In the genomic region with DNA sequence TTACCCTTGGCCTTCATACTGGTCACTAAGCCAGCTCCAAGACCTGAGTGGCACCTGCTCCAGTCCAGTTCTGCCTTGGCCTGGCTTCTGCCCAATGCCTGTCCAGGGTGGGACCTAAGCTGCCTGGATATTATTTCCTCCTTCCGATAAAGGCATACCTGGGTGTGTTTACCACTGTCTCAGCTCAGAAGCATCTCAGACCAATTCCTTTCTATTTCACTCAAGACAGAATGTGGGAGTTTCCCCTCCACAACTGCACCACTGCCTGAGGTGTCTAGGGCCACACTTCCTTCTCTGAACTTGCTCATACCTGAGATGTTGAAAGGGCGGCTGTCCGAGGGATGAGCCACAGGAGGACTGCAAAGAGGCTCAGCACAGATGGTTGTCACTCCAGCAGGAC, we compare ENCODE assay signal across 1 cellular context.
A peak's percentile ranks its signal among the peaks of the same experiment; 100 is the strongest.
TF ChIP-seq lines count a peak whose summit lies in the region.

No MANE protein-coding gene starts in this region.

TF ChIP-seq in GM12878, 131 proteins besides CTCF, POLR2A, EP300 and RAD21:
- TF ChIP-seq TARDBP (IDR thresholded peaks at IDR 0.05; ENCODE audit: borderline replicate concordance) (no peak), RUNX3 (IDR thresholded peaks at IDR 0.05; ENCODE audit: low read length) (peak; percentile 41), SPI1 (IDR thresholded peaks at IDR 0.05; ENCODE audit: borderline replicate concordance, insufficient read depth, low read depth, low read length) (peak; percentile 43; the same call in 1 of the 2 replicates)
- TF ChIP-seq, protein P1, sequence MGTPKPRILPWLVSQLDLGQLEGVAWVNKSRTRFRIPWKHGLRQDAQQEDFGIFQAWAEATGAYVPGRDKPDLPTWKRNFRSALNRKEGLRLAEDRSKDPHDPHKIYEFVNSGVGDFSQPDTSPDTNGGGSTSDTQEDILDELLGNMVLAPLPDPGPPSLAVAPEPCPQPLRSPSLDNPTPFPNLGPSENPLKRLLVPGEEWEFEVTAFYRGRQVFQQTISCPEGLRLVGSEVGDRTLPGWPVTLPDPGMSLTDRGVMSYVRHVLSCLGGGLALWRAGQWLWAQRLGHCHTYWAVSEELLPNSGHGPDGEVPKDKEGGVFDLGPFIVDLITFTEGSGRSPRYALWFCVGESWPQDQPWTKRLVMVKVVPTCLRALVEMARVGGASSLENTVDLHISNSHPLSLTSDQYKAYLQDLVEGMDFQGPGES (IDR thresholded peaks at IDR 0.05) = no peak
TF ChIP-seq in GM12878: peak in this region for 2.
